24 cellular contexts compared by ENCODE assay signal in genomic region chr4:16048639-16049448, GRCh38. TPM values are rescaled to one million over a fixed set of nuclear protein-coding genes. Genes with fewer than 3 reads are reported as not detected.
"Had no signal": no experiment of that assay in that cellular context is flagged by ENCODE, and none has a peak within 500 bp of the region (broad histone marks: within the 10 kb centered on the region; RNA-seq: fewer than 3 reads in every experiment).

No MANE protein-coding gene starts in this region.

- H3K4me3 ChIP-seq: left lung, pancreas, psoas muscle, right atrium auricular region, transverse colon had no signal

- H3K36me3 Mint-ChIP-seq: activated naive CD4-positive, alpha-beta T cell treated with anti-CD3 and anti-CD28 coated beads, Interleukin-2, amount 10 ng/mL, durations not matched to agents 7 days and 5 days; mesothelial cell of epicardium; naive thymus-derived CD8-positive, alpha-beta T cell; stimulated activated effector memory CD8-positive, alpha-beta T cell treated with anti-CD3 and anti-CD28 coated beads, Interleukin-12 subunit alpha, Interleukin-12 subunit beta, amount 100 ng/mL, for 72 hours had no signal

- H3K27ac Mint-ChIP-seq: activated CD4-positive, alpha-beta memory T cell treated with anti-CD3 and anti-CD28 coated beads, Interleukin-2, amount 10 ng/mL, durations not matched to agents 7 days and 5 days; activated CD4-positive, alpha-beta T cell treated with anti-CD3 and anti-CD28 coated beads, Interleukin-2, amount 10 ng/mL, durations not matched to agents 24 days and 14 days; activated naive CD4-positive, alpha-beta T cell treated with anti-CD3 and anti-CD28 coated beads, Interleukin-2, amount 10 ng/mL, durations not matched to agents 7 days and 5 days; mesothelial cell of epicardium; naive thymus-derived CD8-positive, alpha-beta T cell; stimulated activated effector memory CD8-positive, alpha-beta T cell treated with anti-CD3 and anti-CD28 coated beads, Interleukin-12 subunit alpha, Interleukin-12 subunit beta, amount 100 ng/mL, for 72 hours had no signal

- H3K4me1 Mint-ChIP-seq: activated CD4-positive, alpha-beta memory T cell treated with anti-CD3 and anti-CD28 coated beads, Interleukin-2, amount 10 ng/mL, durations not matched to agents 7 days and 5 days; activated CD4-positive, alpha-beta T cell treated with anti-CD3 and anti-CD28 coated beads, Interleukin-2, amount 10 ng/mL, durations not matched to agents 24 days and 14 days; activated naive CD4-positive, alpha-beta T cell treated with anti-CD3 and anti-CD28 coated beads, Interleukin-2, amount 10 ng/mL, durations not matched to agents 7 days and 5 days; naive thymus-derived CD8-positive, alpha-beta T cell; stimulated activated effector memory CD8-positive, alpha-beta T cell treated with anti-CD3 and anti-CD28 coated beads, Interleukin-12 subunit alpha, Interleukin-12 subunit beta, amount 100 ng/mL, for 72 hours had no signal

- ATAC-seq: activated CD4-positive, CD25-positive, alpha-beta regulatory T cell treated with anti-CD3 and anti-CD28 coated beads, Interleukin-2, amount 50 U/mL, for 24 hours; foreskin keratinocyte; left lung; naive thymus-derived CD8-positive, alpha-beta T cell; pancreas; psoas muscle; stimulated activated effector memory CD8-positive, alpha-beta T cell treated with anti-CD3 and anti-CD28 coated beads, Interleukin-12 subunit alpha, Interleukin-12 subunit beta, amount 100 ng/mL, for 72 hours had no signal

- H3K4me1 ChIP-seq: foreskin keratinocyte, left lung, pancreas, psoas muscle, right atrium auricular region, transverse colon had no signal

- DNase-seq: activated CD4-positive, alpha-beta memory T cell treated with anti-CD3 and anti-CD28 coated beads, Interleukin-2, amount 10 ng/mL, durations not matched to agents 7 days and 5 days; activated CD4-positive, alpha-beta T cell treated with anti-CD3 and anti-CD28 coated beads, Interleukin-2, amount 10 ng/mL, durations not matched to agents 24 days and 14 days; activated effector memory CD4-positive, alpha-beta T cell treated with anti-CD3 and anti-CD28 coated beads, Interleukin-2, amount 50 U/mL, for 16 hours; activated naive CD4-positive, alpha-beta T cell treated with anti-CD3 and anti-CD28 coated beads, Interleukin-2, amount 10 ng/mL, durations not matched to agents 7 days and 5 days; brain microvascular endothelial cell; caudate nucleus; dermis blood vessel endothelial cell; effector CD8-positive, alpha-beta T cell; foreskin keratinocyte; left lung; naive thymus-derived CD8-positive, alpha-beta T cell; pancreas; psoas muscle; small intestine; stimulated activated CD4-positive, alpha-beta T cell treated with anti-CD3 and anti-CD28 coated beads, Interleukin-2, amount 100 ng/mL, for 24 hours; T-helper 2 cell; transverse colon had no signal

- H3K36me3 ChIP-seq: brain microvascular endothelial cell, left lung, neutrophil, pancreas, right atrium auricular region, transverse colon had no signal

- H3K9me3 Mint-ChIP-seq: activated CD4-positive, alpha-beta memory T cell treated with anti-CD3 and anti-CD28 coated beads, Interleukin-2, amount 10 ng/mL, durations not matched to agents 7 days and 5 days; activated CD4-positive, alpha-beta T cell treated with anti-CD3 and anti-CD28 coated beads, Interleukin-2, amount 10 ng/mL, durations not matched to agents 24 days and 14 days; activated naive CD4-positive, alpha-beta T cell treated with anti-CD3 and anti-CD28 coated beads, Interleukin-2, amount 10 ng/mL, durations not matched to agents 7 days and 5 days; mesothelial cell of epicardium; naive thymus-derived CD8-positive, alpha-beta T cell; stimulated activated effector memory CD8-positive, alpha-beta T cell treated with anti-CD3 and anti-CD28 coated beads, Interleukin-12 subunit alpha, Interleukin-12 subunit beta, amount 100 ng/mL, for 72 hours had no signal

- H3K9me3 ChIP-seq: left lung, neutrophil, pancreas, psoas muscle, right atrium auricular region, transverse colon had no signal

- H3K4me3 Mint-ChIP-seq: activated CD4-positive, alpha-beta memory T cell treated with anti-CD3 and anti-CD28 coated beads, Interleukin-2, amount 10 ng/mL, durations not matched to agents 7 days and 5 days; activated CD4-positive, alpha-beta T cell treated with anti-CD3 and anti-CD28 coated beads, Interleukin-2, amount 10 ng/mL, durations not matched to agents 24 days and 14 days; activated naive CD4-positive, alpha-beta T cell treated with anti-CD3 and anti-CD28 coated beads, Interleukin-2, amount 10 ng/mL, durations not matched to agents 7 days and 5 days; mesothelial cell of epicardium; naive thymus-derived CD8-positive, alpha-beta T cell; stimulated activated effector memory CD8-positive, alpha-beta T cell treated with anti-CD3 and anti-CD28 coated beads, Interleukin-12 subunit alpha, Interleukin-12 subunit beta, amount 100 ng/mL, for 72 hours had no signal

- H3K27me3 ChIP-seq: brain microvascular endothelial cell, neutrophil, pancreas, right atrium auricular region, transverse colon had no signal

- H3K27ac ChIP-seq: brain microvascular endothelial cell, foreskin keratinocyte, left lung, neutrophil, pancreas, psoas muscle, right atrium auricular region had no signal

- FAIRE-seq: pancreas, small intestine, urothelium cell line had no signal

RNA-seq across cellular contexts. Expression of gene PROM1, which starts 35.0 kb away (rescaled TPM):
- total RNA-seq: activated CD4-positive, alpha-beta memory T cell treated with anti-CD3 and anti-CD28 coated beads, Interleukin-2, amount 10 ng/mL, durations not matched to agents 7 days and 5 days; activated CD4-positive, alpha-beta T cell treated with anti-CD3 and anti-CD28 coated beads, Interleukin-2, amount 10 ng/mL, durations not matched to agents 24 days and 14 days; foreskin keratinocyte; lung microvascular endothelial cell; naive thymus-derived CD8-positive, alpha-beta T cell had no signal
- polyA plus RNA-seq: foreskin keratinocyte; naive thymus-derived CD8-positive, alpha-beta T cell had no signal
